1 cellular context compared by ENCODE assay signal in the genomic region with DNA sequence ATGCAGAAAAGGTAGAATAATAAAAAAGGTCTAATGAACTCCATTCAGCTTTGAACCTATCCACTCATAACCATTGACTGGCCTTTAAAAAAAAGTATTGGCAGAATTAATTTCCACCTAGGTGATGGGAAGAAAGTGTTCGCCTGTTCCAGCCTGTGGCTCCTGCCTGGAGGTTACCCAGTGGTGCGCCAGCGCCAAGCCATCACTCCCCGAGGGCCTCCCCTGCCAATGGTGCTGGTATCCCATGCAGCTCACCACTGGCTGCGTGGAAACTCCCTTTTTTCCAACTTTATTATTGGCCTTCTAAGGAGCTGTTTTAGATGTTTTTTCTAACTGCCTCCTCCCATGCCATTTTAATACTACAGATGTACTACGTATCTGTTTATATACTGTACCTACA.
TF ChIP-seq lines count a peak whose summit lies in the region.

No MANE protein-coding gene starts in this region.

TF ChIP-seq in HepG2, 621 proteins besides CTCF, POLR2A, EP300 and RAD21:
- peak; percentile 37 for TF ChIP-seq RBM22 (optimal IDR thresholded peaks at IDR 0.05; ENCODE audit: low read length)
- TF ChIP-seq NR1H2 (CRISPR knock-in tag; IDR thresholded peaks at IDR 0.05; ENCODE audit: borderline replicate concordance, low read depth) = no peak
